20 cellular contexts compared by ENCODE assay signal in genomic region chr1:10713614-10714013, GRCh38.
DNase-seq lines count a peak whose midpoint lies in the region; ATAC-seq and TF ChIP-seq lines count a peak whose summit lies in the region.
"Had no signal": no experiment of that assay in that cellular context is flagged by ENCODE, and none has a peak within 500 bp of the region (broad histone marks: within the 10 kb centered on the region; RNA-seq: fewer than 3 reads in every experiment).

No MANE protein-coding gene starts in this region.

- peaks cover 0 to 4% (median 0%) of the 10 kb centered on the region in 4 donors for H3K27me3 ChIP-seq in esophagus muscularis mucosa
- no peaks in the 10 kb centered on the region for H3K27me3 ChIP-seq in neural progenitor cell
- no peaks in the 10 kb centered on the region for H3K27me3 ChIP-seq in sigmoid colon
- H3K27me3 ChIP-seq in H9 (ENCODE audit: insufficient read depth, low read length), result no peaks in the 10 kb centered on the region
- H3K27me3 ChIP-seq in endodermal cell (ENCODE audit: control insufficient read depth, insufficient read depth, low read length, poor library complexity, severe bottlenecking), result no peaks in the 10 kb centered on the region
- H3K27me3 ChIP-seq: BE2C, MG63 had no signal

- no peak overlapping the region for H3K18ac ChIP-seq in H9 (ENCODE audit: insufficient read length, low read depth, low read length)

- H2BK15ac ChIP-seq in H9 (ENCODE audit: low read depth, low read length), result no peak overlapping the region

- H3K27ac Mint-ChIP-seq in neural progenitor cell (peak overlapping the region; percentile 88), H9 (no peak overlapping the region), endodermal cell (no peak overlapping the region)

- 85% methylated on average over 4 of the region's 7 CpGs for WGBS in esophagus muscularis mucosa
- WGBS in sigmoid colon, 2 donors, result 88 to 91% methylated on average over 7 of the region's 7 CpGs
- WGBS in H9 (ENCODE audit: extremely low coverage, insufficient read length, low lambda C conversion rate), result no CpG with 5 or more reads among the region's 7 CpGs
- WGBS in endodermal cell (ENCODE audit: insufficient coverage in 1 of 2, insufficient read length in 1 of 2), 2 experiments, result 96 to 100% methylated on average over 5 to 7 of the region's 7 CpGs

- no peak overlapping the region for H2BK12ac ChIP-seq in H9 (ENCODE audit: insufficient read length, low read depth, low read length)

- H3K36me3 ChIP-seq in esophagus muscularis mucosa (no peaks in the 10 kb centered on the region), neural progenitor cell (no peaks in the 10 kb centered on the region), sigmoid colon (no peaks in the 10 kb centered on the region), endodermal cell (ENCODE audit: control insufficient read depth, insufficient read depth, low read length) (no peaks in the 10 kb centered on the region)
- H3K36me3 ChIP-seq: BE2C, MG63 had no signal

- H3K14ac ChIP-seq in H9 (ENCODE audit: insufficient read depth, low read length), result no peak overlapping the region

- no peak overlapping the region for H2AK5ac ChIP-seq in H9 (ENCODE audit: insufficient read length, low read length)

- peaks cover 33 to 59% (median 48%) of the 10 kb centered on the region in 4 donors for H3K4me1 ChIP-seq in esophagus muscularis mucosa
- peaks cover 52% of the 10 kb centered on the region for H3K4me1 ChIP-seq in neural progenitor cell
- peaks cover 0 to 58% (median 32%) of the 10 kb centered on the region in 4 donors for H3K4me1 ChIP-seq in sigmoid colon
- H3K4me1 ChIP-seq in H9 (ENCODE audit: insufficient read depth, low read length), result peaks cover 2% of the 10 kb centered on the region; the same call in 1 of the 2 replicates
- no peaks in the 10 kb centered on the region for H3K4me1 ChIP-seq in endodermal cell (ENCODE audit: control insufficient read depth, insufficient read depth, low read length)
- H3K4me1 ChIP-seq: BE2C had no signal

- peaks cover 82% of the 10 kb centered on the region for H3K4me1 Mint-ChIP-seq in neural progenitor cell
- H3K4me1 Mint-ChIP-seq in H9, result peaks cover 27 to 51% of the 10 kb centered on the region in 2 experiments
- peaks cover 10% of the 10 kb centered on the region for H3K4me1 Mint-ChIP-seq in endodermal cell

- H2BK5ac ChIP-seq in H9 (ENCODE audit: insufficient read length, low read length), result no peak overlapping the region

- H2AFZ ChIP-seq in neural progenitor cell (replicated peaks) (no peak overlapping the region), H9 (ENCODE audit: low read length) (no peak overlapping the region)

- DNase-seq in Right ventricle myocardium superior (peak; percentile 33), left cardiac atrium (no peak), esophagus muscularis mucosa (ENCODE audit: extremely low spot score) (no peak), neural progenitor cell (ENCODE audit: low spot score) (no peak), sigmoid colon (no peak), H9 (no peak), endodermal cell (no peak)
- DNase-seq: BE2C, DMS153, DND-41, Kasumi-1, MG63, NCI-H1105 treated with DMSO at 0.1 percent for 48 hours, NCI-H2029, NCI-H526 treated with DMSO at 0.1 percent for 48 hours, RPMI8226, SHP77 treated with DMSO at 0.1 percent for 48 hours had no signal

- no peak overlapping the region for H2BK20ac ChIP-seq in H9 (ENCODE audit: low read depth, low read length, poor library complexity, severe bottlenecking)

- H3K79me2 ChIP-seq in neural progenitor cell (ENCODE audit: low read depth) (no peaks in the 10 kb centered on the region), H9 (ENCODE audit: insufficient read depth, low read length) (no peaks in the 10 kb centered on the region)

- H3K4ac ChIP-seq in H9 (ENCODE audit: low read depth, low read length), result no peak overlapping the region

- ATAC-seq in Right ventricle myocardium superior (ENCODE audit: poor library complexity) (no peak), left cardiac atrium (no peak), HG03565 (IDR thresholded peaks at IDR 0.05; ENCODE audit: unreplicated experiment) (no peak)
- ATAC-seq: K562 had no signal

- H3K56ac ChIP-seq in H9 (ENCODE audit: insufficient read length, low read depth, low read length), result no peak overlapping the region

- H3K79me1 ChIP-seq in H9 (ENCODE audit: insufficient read depth, low read depth, low read length, poor library complexity, severe bottlenecking), result no peaks in the 10 kb centered on the region

- no peak overlapping the region for H3K4me3 ChIP-seq in esophagus muscularis mucosa
- H3K4me3 ChIP-seq in neural progenitor cell, result no peak overlapping the region
- H3K4me3 ChIP-seq in sigmoid colon, result no peak overlapping the region
- no peak overlapping the region for H3K4me3 ChIP-seq in endodermal cell (ENCODE audit: low read length)
- H3K4me3 ChIP-seq: K562, MG63 had no signal

- H3K9me3 Mint-ChIP-seq in neural progenitor cell (no peaks in the 10 kb centered on the region), H9 (no peaks in the 10 kb centered on the region), endodermal cell (no peaks in the 10 kb centered on the region)

- no peak overlapping the region for H2BK120ac ChIP-seq in H9 (ENCODE audit: low read depth, low read length, poor library complexity, severe bottlenecking)

- no peak overlapping the region for H3K9ac ChIP-seq in neural progenitor cell
- no peak overlapping the region for H3K9ac ChIP-seq in H9 (ENCODE audit: extremely low read depth, insufficient read length, low read length)
- no peak overlapping the region for H3K9ac ChIP-seq in endodermal cell (ENCODE audit: extremely low read depth, low read length, poor library complexity, severe bottlenecking)

- no peak overlapping the region for H4K5ac ChIP-seq in H9 (ENCODE audit: insufficient read length, low read depth, low read length)

- H4K20me1 ChIP-seq in neural progenitor cell (ENCODE audit: low read depth) (no peaks in the 10 kb centered on the region), H9 (ENCODE audit: control insufficient read depth, insufficient read depth, insufficient read length) (no peaks in the 10 kb centered on the region)

- intact Hi-C loops in Right ventricle myocardium superior (cut with DNase I) (no loop called here), left cardiac atrium (cut with DNase I) (no loop called here), esophagus muscularis mucosa (cut with DNase I) (no loop called here), sigmoid colon (cut with DNase I) (no loop called here)

- TF ChIP-seq POLR2A in esophagus muscularis mucosa (IDR thresholded peaks at IDR 0.05; ENCODE audit: low read depth) (no peak), sigmoid colon (IDR thresholded peaks at IDR 0.05) (no peak)

- peak overlapping the region; percentile 78 for H3K4me3 Mint-ChIP-seq in neural progenitor cell
- H3K4me3 Mint-ChIP-seq in H9, result no peak overlapping the region
- H3K4me3 Mint-ChIP-seq in endodermal cell, result no peak overlapping the region

- H3K4me2 ChIP-seq in neural progenitor cell (peak overlapping the region; percentile 59), H9 (ENCODE audit: insufficient read depth, insufficient read length, low read length) (no peak overlapping the region)

- H3K27me3 Mint-ChIP-seq in neural progenitor cell (ENCODE audit: insufficient read depth, low read depth) (peaks cover 7% of the 10 kb centered on the region), H9 (ENCODE audit: low read depth) (no peaks in the 10 kb centered on the region; the same call in 1 of the 2 replicates), endodermal cell (ENCODE audit: insufficient read depth) (peaks cover 2% of the 10 kb centered on the region)

- no peak overlapping the region for H4K91ac ChIP-seq in H9 (ENCODE audit: insufficient read length, low read depth, low read length)

- peaks cover 25% of the 10 kb centered on the region for H3F3A ChIP-seq in neural progenitor cell (ENCODE audit: low read depth)

- H3K23me2 ChIP-seq in H9 (ENCODE audit: insufficient read length, low read depth, low read length, poor library complexity, severe bottlenecking), result no peaks in the 10 kb centered on the region

- TF ChIP-seq EP300 in esophagus muscularis mucosa (IDR thresholded peaks at IDR 0.05), result no peak
- TF ChIP-seq EP300 in sigmoid colon (IDR thresholded peaks at IDR 0.05), result no peak

- H3K36me3 Mint-ChIP-seq in neural progenitor cell (no peaks in the 10 kb centered on the region), H9 (ENCODE audit: insufficient read depth in 1 of 3, low read depth in 3 of 3) (no peaks in the 10 kb centered on the region), endodermal cell (ENCODE audit: low read depth) (no peaks in the 10 kb centered on the region)

- no peak overlapping the region for H4K8ac ChIP-seq in H9 (replicated peaks; ENCODE audit: insufficient read length, low read depth, low read length)

- TF ChIP-seq CTCF in esophagus muscularis mucosa (IDR thresholded peaks at IDR 0.05) (no peak), neural progenitor cell (IDR thresholded peaks at IDR 0.05) (no peak), sigmoid colon (IDR thresholded peaks at IDR 0.05) (no peak), H9 (conservative IDR thresholded peaks at IDR 0.05) (no peak), endodermal cell (conservative IDR thresholded peaks at IDR 0.05) (no peak)

- H3K27ac ChIP-seq in esophagus muscularis mucosa (replicated peaks in 1 of 4) (peak overlapping the region in 3 of 4 donors; percentile 43 to 70 (median 48)), neural progenitor cell (no peak overlapping the region), sigmoid colon (peak overlapping the region in 3 of 4 donors; percentile 66 to 76 (median 66)), H9 (ENCODE audit: insufficient read length, low read depth, low read length) (no peak overlapping the region), endodermal cell (ENCODE audit: low read depth, low read length) (no peak overlapping the region)
- H3K27ac ChIP-seq: 22Rv1 had no signal

- no peak overlapping the region for H3K23ac ChIP-seq in H9 (ENCODE audit: insufficient read length, low read depth, low read length)

- H3K9me3 ChIP-seq in esophagus muscularis mucosa (no peaks in the 10 kb centered on the region), neural progenitor cell (ENCODE audit: low read depth) (no peaks in the 10 kb centered on the region), sigmoid colon (no peaks in the 10 kb centered on the region), H9 (ENCODE audit: control insufficient read depth, low read depth, low read length) (no peaks in the 10 kb centered on the region), endodermal cell (ENCODE audit: control insufficient read depth, low read length) (no peaks in the 10 kb centered on the region)
- H3K9me3 ChIP-seq: BE2C, MG63 had no signal

- no peak overlapping the region for H3T11ph ChIP-seq in H9 (ENCODE audit: low read length)

Comparison
In these comparisons a context has a peak if more than half of its experiments do, and no peak if none do; other contexts are left out.
1. H3K27ac ChIP-seq: peak in esophagus muscularis mucosa (3 of 4) and sigmoid colon (3 of 4); none in neural progenitor cell (single experiment), H9 (single experiment) and endodermal cell (single experiment).